27 cellular contexts compared by ENCODE assay signal in the genomic region with DNA sequence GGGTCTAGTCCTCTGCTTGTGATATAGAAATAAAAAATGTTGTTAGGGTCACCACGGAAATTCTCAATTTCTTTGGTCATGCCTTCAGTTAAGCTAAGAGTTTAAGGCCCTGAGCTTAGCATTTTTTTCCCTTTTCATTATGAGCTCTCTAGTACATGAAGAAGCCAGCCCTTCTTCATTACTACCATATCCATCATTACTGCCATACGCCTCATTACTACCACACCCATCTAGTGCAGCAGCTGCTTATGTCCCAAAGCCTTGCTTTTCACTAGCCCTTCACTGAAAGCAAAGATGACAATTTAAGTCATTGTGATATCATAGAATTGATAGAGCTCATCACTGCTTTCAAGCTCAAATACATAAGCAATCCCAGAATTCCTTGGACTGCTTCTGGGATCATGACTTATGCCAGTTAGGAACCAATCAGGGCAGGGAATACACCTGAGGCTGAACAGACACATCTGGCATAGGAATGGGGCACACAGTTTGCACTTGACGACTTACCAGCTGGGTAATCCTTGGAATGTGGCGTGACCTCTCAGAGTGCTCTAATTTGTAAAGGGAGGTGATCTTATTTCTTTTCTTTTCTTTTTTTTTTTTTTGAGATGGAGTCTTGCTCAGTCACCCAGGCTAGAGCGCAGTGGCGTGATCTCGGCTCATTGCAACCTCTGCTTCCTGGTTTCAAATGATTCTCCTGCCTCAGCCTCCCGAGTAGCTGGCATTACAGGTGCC. TPM values are rescaled to one million over a fixed set of nuclear protein-coding genes. Genes with fewer than 3 reads are reported as not detected.
"Had no signal": no experiment of that assay in that cellular context is flagged by ENCODE, and none has a peak within 500 bp of the region (broad histone marks: within the 10 kb centered on the region; RNA-seq: fewer than 3 reads in every experiment).

No MANE protein-coding gene starts in this region.

- H3K27ac ChIP-seq: left lung, lower lobe of right lung, ovary, right atrium auricular region, spleen, stomach, suprapubic skin, thoracic aorta, tibial nerve, vagina had no signal

- H3K4me1 ChIP-seq: left lung, lower lobe of right lung, right atrium auricular region, stomach, tibial nerve, vagina had no signal

- H3K27me3 ChIP-seq: left lung, ovary, right atrium auricular region, spleen, stomach, suprapubic skin, tibial nerve, vagina had no signal

- H3K36me3 Mint-ChIP-seq: naive thymus-derived CD8-positive, alpha-beta T cell; stimulated activated memory B cell treated with anti-CD40 and anti-IgM and Interleukin-4, amounts not matched to agents 10 μg/mL and 1 μg/mL and 100 μg/mL, for 72 hours; type B pancreatic cell had no signal

- H3K9me3 ChIP-seq: left lung, lower lobe of right lung, ovary, right atrium auricular region, spleen, stomach, suprapubic skin, thoracic aorta, tibial nerve, vagina had no signal

- H3K4me3 Mint-ChIP-seq: naive thymus-derived CD8-positive, alpha-beta T cell; nephron; stimulated activated memory B cell treated with anti-CD40 and anti-IgM and Interleukin-4, amounts not matched to agents 10 μg/mL and 1 μg/mL and 100 μg/mL, for 72 hours; type B pancreatic cell had no signal

- H3K36me3 ChIP-seq: left lung, lower lobe of right lung, ovary, right atrium auricular region, spleen, stomach, suprapubic skin, thoracic aorta, tibial nerve, vagina had no signal

- H3K4me1 Mint-ChIP-seq: naive thymus-derived CD8-positive, alpha-beta T cell; stimulated activated memory B cell treated with anti-CD40 and anti-IgM and Interleukin-4, amounts not matched to agents 10 μg/mL and 1 μg/mL and 100 μg/mL, for 72 hours had no signal

- H3K27me3 Mint-ChIP-seq: progenitor cell of endocrine pancreas, type B pancreatic cell had no signal

- DNase-seq: head of caudate nucleus; hippocampal formation; kidney glomerular epithelial cell; left cardiac atrium; left lung; lower lobe of right lung; mammary epithelial cell; mesenchymal stem cell; naive thymus-derived CD8-positive, alpha-beta T cell; ovary; small intestine; spleen; stimulated activated CD4-positive, alpha-beta T cell treated with anti-CD3 and anti-CD28 coated beads, Interleukin-4, amount 100 ng/mL, for 4 hours; stimulated activated CD8-positive, alpha-beta memory T cell treated with anti-CD3 and anti-CD28 coated beads, Interleukin-4, amount 100 ng/mL, for 48 hours; stimulated activated naive CD8-positive, alpha-beta T cell treated with anti-CD3 and anti-CD28 coated beads, Interleukin-15, Interleukin-2, amounts not matched to agents 100 U/mL and 50 U/mL, for 24 hours; stomach had no signal

- H3K4me3 ChIP-seq: left lung, lower lobe of right lung, ovary, right atrium auricular region, spleen, stomach, suprapubic skin, thoracic aorta, tibial nerve, vagina had no signal

- ATAC-seq: left cardiac atrium; left lung; lower lobe of right lung; naive thymus-derived CD8-positive, alpha-beta T cell; sciatic nerve; stimulated activated memory B cell treated with anti-CD40 and anti-IgM and Interleukin-4, amounts not matched to agents 10 μg/mL and 1 μg/mL and 100 μg/mL, for 72 hours; stimulated activated naive CD8-positive, alpha-beta T cell treated with anti-CD3 and anti-CD28 coated beads, Interleukin-15, Interleukin-2, amounts not matched to agents 100 U/mL and 50 U/mL, for 24 hours had no signal

- H3K9me3 Mint-ChIP-seq: nephron; stimulated activated memory B cell treated with anti-CD40 and anti-IgM and Interleukin-4, amounts not matched to agents 10 μg/mL and 1 μg/mL and 100 μg/mL, for 72 hours had no signal

- H3K27ac Mint-ChIP-seq: nephron; progenitor cell of endocrine pancreas; stimulated activated memory B cell treated with anti-CD40 and anti-IgM and Interleukin-4, amounts not matched to agents 10 μg/mL and 1 μg/mL and 100 μg/mL, for 72 hours; type B pancreatic cell had no signal

- FAIRE-seq: keratinocyte, small intestine had no signal

RNA-seq across cellular contexts. Expression of gene SEPTIN10, which starts 40.7 kb away (rescaled TPM):
- total RNA-seq: naive thymus-derived CD8-positive, alpha-beta T cell had no signal
